ENCODE assay signal across 17 cellular contexts in the genomic region with DNA sequence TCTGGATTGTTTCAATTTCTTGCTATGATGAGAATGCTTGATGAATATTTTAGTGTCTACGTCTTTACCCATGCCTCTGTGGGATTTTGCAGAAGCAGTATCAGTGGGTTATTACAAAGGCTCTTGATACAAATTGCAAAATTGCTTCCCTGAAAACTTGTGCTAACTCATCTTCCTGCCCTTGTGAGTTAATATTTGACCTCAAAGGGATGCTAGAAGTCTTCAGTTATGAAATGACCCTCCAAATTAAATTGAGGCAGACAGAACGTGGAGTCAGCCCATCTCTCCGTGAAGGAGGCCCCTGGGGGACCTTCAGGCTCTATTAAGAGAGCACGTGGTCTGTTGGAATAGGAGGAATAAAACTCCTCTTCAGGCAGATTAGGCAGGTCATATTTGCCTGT.
A peak's percentile ranks its signal among the peaks of the same experiment; 100 is the strongest.
DNase-seq lines count a peak whose midpoint lies in the region; ATAC-seq lines count a peak whose summit lies in the region.
"Had no signal": no experiment of that assay in that cellular context is flagged by ENCODE, and none has a peak within 500 bp of the region (broad histone marks: within the 10 kb centered on the region; RNA-seq: fewer than 3 reads in every experiment).

No MANE protein-coding gene starts in this region.

- ATAC-seq in GM18520 (IDR thresholded peaks at IDR 0.05; ENCODE audit: unreplicated experiment), result no peak
- ATAC-seq: esophagus mucosa had no signal

- peak; percentile 71 for DNase-seq in AG08395 (ENCODE audit: low spot score)
- peak; percentile 45 for DNase-seq in EL
- peak; percentile 27 for DNase-seq in SKM-1 (lab: John Stamatoyannopoulos, UW; ENCODE audit: unreplicated experiment)
- peak; percentile 67 for DNase-seq in iris pigment epithelial cell (ENCODE audit: low read depth)
- DNase-seq in activated naive CD4-positive, alpha-beta T cell treated with Interleukin-2 at 50 U/mL for 16 hours, result no peak
- DNase-seq in COLO668 (lab: John Stamatoyannopoulos, UW; ENCODE audit: unreplicated experiment), result no peak
- no peak for DNase-seq in NCI-H1105 treated with DMSO at 0.1 percent for 48 hours (lab: John Stamatoyannopoulos, UW)
- DNase-seq: activated B cell treated with CpG ODN at 0.5 μM for 24 hours; activated gamma-delta T cell treated with Interleukin-2 at 50 U/mL for 16 hours; C1 segment of cervical spinal cord; dermis blood vessel endothelial cell; naive B cell; NCI-H2081 treated with DMSO at 0.1 percent for 48 hours; NCI-H748 treated with DMSO at 0.1 percent for 48 hours; stimulated activated CD4-positive, alpha-beta T cell treated with anti-CD3 and anti-CD28 coated beads, Interleukin-2, amount 100 ng/mL, for 24 hours had no signal

Comparison
In these comparisons a context has a peak if more than half of its experiments do, and no peak if none do; other contexts are left out.
1. DNase-seq: peak in AG08395 (single experiment), EL (single experiment), SKM-1 (single experiment) and iris pigment epithelial cell (single experiment); none in activated naive CD4-positive, alpha-beta T cell treated with Interleukin-2 at 50 U/mL for 16 hours (single experiment), COLO668 (single experiment) and NCI-H1105 treated with DMSO at 0.1 percent for 48 hours (single experiment).